ENCODE assay signal across 13 cellular contexts in the genomic region with DNA sequence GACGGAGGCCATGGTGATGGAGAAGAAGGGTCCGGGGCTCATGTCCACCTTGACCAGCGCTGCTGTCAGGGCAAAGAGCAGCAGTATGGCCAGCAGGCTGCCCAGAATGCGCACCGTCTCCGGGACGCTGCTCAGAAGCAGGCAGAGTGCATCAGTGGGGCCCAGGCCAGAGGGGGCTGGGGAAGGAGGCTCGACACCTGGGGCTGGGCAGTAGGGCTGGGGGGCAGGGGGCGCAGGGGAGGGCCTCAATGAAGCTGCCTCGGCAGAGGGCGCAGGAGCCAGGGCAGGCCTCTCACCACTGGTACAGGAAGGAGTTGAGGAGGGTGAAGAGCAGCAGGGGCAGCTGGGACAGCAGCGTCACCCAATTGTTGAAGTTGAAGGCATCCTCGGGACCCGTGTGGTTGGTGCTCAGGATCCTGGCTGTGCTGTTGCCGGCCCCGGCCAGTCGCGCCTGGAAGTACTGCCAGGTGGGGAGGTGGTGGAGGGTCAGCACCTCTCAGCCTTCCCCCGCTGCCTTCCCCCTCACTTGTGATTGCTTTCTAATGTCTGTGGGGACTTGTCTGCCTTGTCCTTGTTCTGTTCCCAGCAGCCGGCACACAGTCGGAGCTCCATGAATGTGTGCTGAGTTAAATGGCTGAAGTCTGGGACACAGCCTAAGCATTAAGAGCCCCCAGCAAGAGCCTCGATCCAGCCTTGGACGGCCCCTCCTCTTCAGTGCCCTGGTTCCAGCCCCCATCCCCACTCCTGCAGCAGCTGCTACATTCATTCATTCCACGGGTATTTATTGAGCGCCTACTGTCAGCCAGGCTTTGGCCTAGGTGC. TPM values are rescaled to one million over a fixed set of nuclear protein-coding genes. Genes with fewer than 3 reads are reported as not detected.
DNase-seq lines count a peak whose midpoint lies in the region; ATAC-seq and TF ChIP-seq lines count a peak whose summit lies in the region.
"Had no signal": no experiment of that assay in that cellular context is flagged by ENCODE, and none has a peak within 500 bp of the region (broad histone marks: within the 10 kb centered on the region; RNA-seq: fewer than 3 reads in every experiment).

No MANE protein-coding gene starts in this region.

- peak overlapping the region; percentile 40 for H3K27ac Mint-ChIP-seq in CD4-positive, alpha-beta T cell
- H3K27ac Mint-ChIP-seq in naive B cell, result peak overlapping the region in 2 of 6 donors; percentile 3 to 65

- peaks cover 51% of the 10 kb centered on the region for H3K36me3 ChIP-seq in HUES48 (ENCODE audit: control insufficient read depth, insufficient read depth, low read length)
- H3K36me3 ChIP-seq in adipocyte (ENCODE audit: control insufficient read depth, insufficient read depth, low read length, severe bottlenecking), result no peaks in the 10 kb centered on the region
- H3K36me3 ChIP-seq: brain microvascular endothelial cell had no signal

- peak overlapping the region; percentile 77 for H3K4me3 Mint-ChIP-seq in CD4-positive, alpha-beta T cell
- H3K4me3 Mint-ChIP-seq in naive B cell, result peak overlapping the region in 6 of 8 donors; percentile 25 to 93 (median 70)

- intact Hi-C loops in CD4-positive, alpha-beta T cell (cut with DNase I, micrococcal nuclease), result no loop called here

- H3K36me3 Mint-ChIP-seq in CD4-positive, alpha-beta T cell (ENCODE audit: low read depth), result no peaks in the 10 kb centered on the region
- H3K36me3 Mint-ChIP-seq in naive B cell, result no peaks in the 10 kb centered on the region

- H3K27me3 ChIP-seq in CD4-positive, alpha-beta T cell (ENCODE audit: control insufficient read depth, insufficient read depth, low read length), result no peaks in the 10 kb centered on the region
- H3K27me3 ChIP-seq in HUES48 (ENCODE audit: control insufficient read depth, insufficient read depth, low read length), result no peaks in the 10 kb centered on the region
- H3K27me3 ChIP-seq in adipocyte (replicated peaks; ENCODE audit: control insufficient read depth, insufficient read depth, low read length), result no peaks in the 10 kb centered on the region
- H3K27me3 ChIP-seq: brain microvascular endothelial cell had no signal

- H3K27ac ChIP-seq in CD4-positive, alpha-beta T cell (ENCODE audit: low read depth, low read length), result no peak overlapping the region
- H3K27ac ChIP-seq in HUES48 (ENCODE audit: low read depth, low read length), result peak overlapping the region; percentile 25
- H3K27ac ChIP-seq: brain microvascular endothelial cell had no signal

- H3K9ac ChIP-seq in HUES48 (ENCODE audit: low read depth, low read length) (no peak overlapping the region), adipocyte (ENCODE audit: low read length) (peak overlapping the region; percentile 64)

- no peaks in the 10 kb centered on the region for H3K27me3 Mint-ChIP-seq in CD4-positive, alpha-beta T cell
- no peaks in the 10 kb centered on the region for H3K27me3 Mint-ChIP-seq in naive B cell

- H3K9me3 ChIP-seq in CD4-positive, alpha-beta T cell (ENCODE audit: control insufficient read depth, low read length), result no peaks in the 10 kb centered on the region
- H3K9me3 ChIP-seq in HUES48 (ENCODE audit: control insufficient read depth, insufficient read depth, low read length) (no peaks in the 10 kb centered on the region), adipocyte (ENCODE audit: control insufficient read depth, low read length) (no peaks in the 10 kb centered on the region)

- TF ChIP-seq CTCF in CD4-positive, alpha-beta T cell (IDR thresholded peaks at IDR 0.05), result no peak

- DNase-seq in CD4-positive, alpha-beta T cell, result no peak
- no peak for DNase-seq in adipocyte (ENCODE audit: low read depth)
- no peak for DNase-seq in naive B cell
- no peak for DNase-seq in NCI-H2107 (lab: John Stamatoyannopoulos, UW)
- no peak for DNase-seq in germinal center (ENCODE audit: low spot score)
- DNase-seq: COR-L47, OCI-M1 had no signal

- no peaks in the 10 kb centered on the region for H3K9me3 Mint-ChIP-seq in CD4-positive, alpha-beta T cell
- H3K9me3 Mint-ChIP-seq in naive B cell, result no peaks in the 10 kb centered on the region
- H3K9me3 Mint-ChIP-seq: HFFc6 had no signal

- POLR2A ChIA-PET in CD4-positive, alpha-beta T cell (lab: Charles Lee), result interaction anchor here (3.8 kb wide), 1 partner anchor 24 kb away, joined by 46 read pairs; a partner anchor contains a TSS

- H3K4me1 ChIP-seq in HUES48 (ENCODE audit: control insufficient read depth, insufficient read depth, low read length), result peaks cover 13% of the 10 kb centered on the region
- peaks cover 37% of the 10 kb centered on the region for H3K4me1 ChIP-seq in adipocyte (ENCODE audit: control insufficient read depth, insufficient read depth, low read length)

- ATAC-seq in CD4-positive, alpha-beta T cell (ENCODE audit: poor library complexity), result no peak
- no peak for ATAC-seq in naive B cell (ENCODE audit: low read depth in 2 of 2)
- no peak for ATAC-seq in HG02678 (IDR thresholded peaks at IDR 0.05; ENCODE audit: unreplicated experiment)
- ATAC-seq in HG03571 (IDR thresholded peaks at IDR 0.05; ENCODE audit: unreplicated experiment), result no peak

- CTCF ChIA-PET in CD4-positive, alpha-beta T cell (lab: Charles Lee), result interaction anchor here (2.2 kb wide), 1 partner anchor 57 kb away, joined by 8 read pairs; no protein-coding TSS in a partner anchor

- peak overlapping the region; percentile 96 for H3K4me3 ChIP-seq in HUES48 (ENCODE audit: low read depth, low read length)
- H3K4me3 ChIP-seq in adipocyte (ENCODE audit: low read length), result peak overlapping the region; percentile 3

- H3K4me1 Mint-ChIP-seq in CD4-positive, alpha-beta T cell (ENCODE audit: low read depth), result peaks cover 9% of the 10 kb centered on the region
- H3K4me1 Mint-ChIP-seq in naive B cell, result peaks cover 10 to 20% (median 17%) of the 10 kb centered on the region in 3 donors

RNA-seq across cellular contexts. Expression of a gene that starts 2.3 kb away (rescaled TPM):
- total RNA-seq in CD4-positive, alpha-beta T cell, result 1 to 10 TPM; 9.7 TPM
- 1 to 10 TPM; 1.1 to 3.7 (median 2.4) TPM for polyA plus RNA-seq in naive B cell (ENCODE audit: low read depth in 6 of 6)
- total RNA-seq: HFFc6 had no signal

RNA-seq across cellular contexts. Expression of a gene that starts 21.9 kb away (rescaled TPM):
- total RNA-seq in CD4-positive, alpha-beta T cell, result 1 to 10 TPM; 1.9 to 2.0 TPM
- 1 to 10 TPM; 2.9 to 7.7 (median 5.2) TPM for polyA plus RNA-seq in naive B cell (ENCODE audit: low read depth in 6 of 6)

RNA-seq across cellular contexts. Expression of a gene that starts 24.4 kb away (rescaled TPM):
- total RNA-seq in CD4-positive, alpha-beta T cell, result 10 to 100 TPM; 52.7 to 58.4 TPM
- polyA plus RNA-seq in naive B cell (ENCODE audit: low read depth in 6 of 6), result 10 to 100 TPM; 56.2 to 81.6 (median 73.0) TPM

RNA-seq across cellular contexts. Expression of a gene that starts 33.0 kb away (rescaled TPM):
- 1 to 10 TPM; 1.2 to 1.6 TPM for total RNA-seq in CD4-positive, alpha-beta T cell
- polyA plus RNA-seq in naive B cell (ENCODE audit: low read depth in 6 of 6), result 1 to 10 TPM in 1 of 6 donors, under 1 TPM in 2, not detected in 3; 0.11 to 3.1 (median 0.51) TPM

RNA-seq across cellular contexts. Expression of a gene that starts 51.6 kb away (rescaled TPM):
- total RNA-seq in CD4-positive, alpha-beta T cell, result not detected
- polyA plus RNA-seq in naive B cell (ENCODE audit: low read depth in 6 of 6), result not detected
- total RNA-seq: myocyte had no signal
